In genomic region chr1:32703479-32704291, GRCh38 we compare ENCODE assay signal across 8 cellular contexts. TPM values are rescaled to one million over a fixed set of nuclear protein-coding genes. Genes with fewer than 3 reads are reported as not detected.
DNase-seq lines count a peak whose midpoint lies in the region; ATAC-seq, FAIRE-seq and TF ChIP-seq lines count a peak whose summit lies in the region.

No MANE protein-coding gene starts in this region.

- CTCF ChIA-PET in HepG2 (lab: Yijun Ruan, JAX; ENCODE audit: low intra/inter-chr PET ratio, low total read pairs): no interaction called here

- in situ Hi-C loops in HepG2 (cut with HindIII; ENCODE audit: extremely low pct_ligation_motif_present, low pct_unique_long_range_greater_than_20kb): no loop called here

- H3K27me3 ChIP-seq in HepG2 (ENCODE audit: control insufficient read depth in 1 of 2, insufficient read depth in 2 of 2, low read length in 2 of 2): peaks cover 6 to 37% of the 10 kb centered on the region in 2 experiments
- H3K27me3 ChIP-seq in tibial nerve: no peaks in the 10 kb centered on the region

- POLR2A ChIA-PET in HepG2 (lab: Yijun Ruan, JAX): interaction anchor here (1.2 to 4.1 kb wide), 2 partner anchors 8 to 9 kb away, joined by 3 to 20 read pairs; no protein-coding TSS in a partner anchor

- no peak overlapping the region for H3K27ac Mint-ChIP-seq in activated T-cell treated with anti-CD3 and anti-CD28 coated beads, Interleukin-2, amount 50 U/mL, for 24 hours

- no peak for DNase-seq in activated T-cell treated with anti-CD3 and anti-CD28 coated beads, Interleukin-2, amount 50 U/mL, for 24 hours
- no peak for DNase-seq in activated T-cell treated with anti-CD3 and anti-CD28 coated beads, Interleukin-2, amount 50 U/mL, for 1 hour
- DNase-seq in caudate nucleus (lab: John Stamatoyannopoulos, UW) (peak in 6 of 61 donors; percentile 11 to 39 (median 28)), HepG2 (ENCODE audit: low spot score) (no peak), tibial nerve (ENCODE audit: low spot score in 2 of 2) (peak in 1 of 2 donors; percentile 11), NCI-H526 (lab: John Stamatoyannopoulos, UW) (no peak), NCI-H1417 treated with DMSO at 0.1 percent for 48 hours (lab: John Stamatoyannopoulos, UW) (no peak), lower leg skin (ENCODE audit: low spot score in 2 of 2) (no peak)

- peaks cover 54% of the 10 kb centered on the region for H3K27me3 Mint-ChIP-seq in activated T-cell treated with anti-CD3 and anti-CD28 coated beads, Interleukin-2, amount 50 U/mL, for 24 hours

- H2AFZ ChIP-seq in HepG2 (ENCODE audit: low read length): no peak overlapping the region

- no peaks in the 10 kb centered on the region for H4K20me1 ChIP-seq in HepG2 (ENCODE audit: insufficient read depth, low read length)

- 36% methylated on average over 16 of the region's 18 CpGs for WGBS in HepG2 (ENCODE audit: low lambda C conversion rate)
- WGBS in tibial nerve, 2 donors: 24 to 34% methylated on average over 17 of the region's 18 CpGs
- WGBS in lower leg skin, 2 donors: 48 to 50% methylated on average over 18 of the region's 18 CpGs

- H3K36me3 ChIP-seq in HepG2 (replicated peaks in 1 of 2; ENCODE audit: control insufficient read depth in 1 of 2, insufficient read depth in 2 of 2, low read length in 2 of 2) (no peaks in the 10 kb centered on the region), tibial nerve (no peaks in the 10 kb centered on the region)

- peak overlapping the region; percentile 33 for H3K4me3 Mint-ChIP-seq in activated T-cell treated with anti-CD3 and anti-CD28 coated beads, Interleukin-2, amount 50 U/mL, for 24 hours

- H3K4me3 ChIP-seq in HepG2 (replicated peaks in 1 of 3; ENCODE audit: insufficient read depth in 1 of 3, low read depth in 2 of 3, low read length in 3 of 3) (peak overlapping the region in 2 of 3 experiments; percentile 62 to 72; a peak in 3 of 6 replicates), tibial nerve (peak overlapping the region in 3 of 4 donors; percentile 42 to 62 (median 60)), lower leg skin (ENCODE audit: low read depth, poor library complexity, severe bottlenecking) (no peak overlapping the region)

- ATAC-seq in HepG2: no peak

- TF ChIP-seq POLR2A in HepG2 (IDR thresholded peaks at IDR 0.05; ENCODE audit: insufficient read depth in 1 of 2, low read depth in 2 of 2, low read length in 2 of 2) (no peak), tibial nerve (IDR thresholded peaks at IDR 0.05) (no peak), lower leg skin (IDR thresholded peaks at IDR 0.05) (no peak)

- peaks cover 10% of the 10 kb centered on the region for H3K4me1 Mint-ChIP-seq in activated T-cell treated with anti-CD3 and anti-CD28 coated beads, Interleukin-2, amount 50 U/mL, for 24 hours (ENCODE audit: low read depth)

- peak overlapping the region; percentile 78 for H3K27ac ChIP-seq in caudate nucleus (ENCODE audit: low read depth, low read length)
- H3K27ac ChIP-seq in HepG2 (ENCODE audit: extremely low read length, insufficient read depth, low read length): no peak overlapping the region
- H3K27ac ChIP-seq in tibial nerve: peak overlapping the region; percentile 80 to 87 (median 84)

- H3K4me1 ChIP-seq in HepG2 (ENCODE audit: insufficient read depth, low read length) (peaks cover 41% of the 10 kb centered on the region), tibial nerve (peaks cover 0 to 30% (median 12%) of the 10 kb centered on the region in 4 donors)

- TF ChIP-seq RAD21 in HepG2 (CRISPR knock-in tag; IDR thresholded peaks at IDR 0.05): no peak

- no peak for TF ChIP-seq EP300 in HepG2 (IDR thresholded peaks at IDR 0.05; ENCODE audit: low read depth in 2 of 2, low read length in 2 of 2)
- no peak for TF ChIP-seq EP300 in HepG2 (CRISPR knock-in tag; IDR thresholded peaks at IDR 0.05; ENCODE audit: borderline replicate concordance)
- no peak for TF ChIP-seq EP300 in tibial nerve (IDR thresholded peaks at IDR 0.05)

- H3K4me2 ChIP-seq in HepG2 (ENCODE audit: low read depth, low read length): peak overlapping the region; percentile 94

- intact Hi-C loops in HepG2 (cut with micrococcal nuclease; ENCODE audit: unreplicated experiment) (no loop called here), lower leg skin (cut with DNase I; ENCODE audit: low total_unique reads) (loop anchor here (10.0 kb wide), 1 partner anchor 161 kb away; no protein-coding TSS in a partner anchor)

- no peaks in the 10 kb centered on the region for H3K36me3 Mint-ChIP-seq in activated T-cell treated with anti-CD3 and anti-CD28 coated beads, Interleukin-2, amount 50 U/mL, for 24 hours (ENCODE audit: low read depth)

- BruUV-seq in HepG2 (replicated peaks; lab: Mats Ljungman, UMichigan): no TSS peak

- H3K9me3 ChIP-seq in HepG2 (ENCODE audit: low read length): no peaks in the 10 kb centered on the region
- H3K9me3 ChIP-seq in tibial nerve: peaks cover 0 to 2% (median 0%) of the 10 kb centered on the region in 4 donors

- no peaks in the 10 kb centered on the region for H3K9me3 Mint-ChIP-seq in activated T-cell treated with anti-CD3 and anti-CD28 coated beads, Interleukin-2, amount 50 U/mL, for 24 hours

- TF ChIP-seq CTCF in HepG2 (CRISPR knock-in tag; IDR thresholded peaks at IDR 0.05): no peak
- no peak for TF ChIP-seq CTCF in tibial nerve (IDR thresholded peaks at IDR 0.05)
- TF ChIP-seq CTCF in lower leg skin (IDR thresholded peaks at IDR 0.05): no peak

- FAIRE-seq in HepG2 (lab: Jason Lieb, UNC): no peak

- no peaks in the 10 kb centered on the region for H3K79me2 ChIP-seq in HepG2 (ENCODE audit: insufficient read depth, low read length)

- H3K9ac ChIP-seq in HepG2 (ENCODE audit: insufficient read depth, low read depth, low read length): no peak overlapping the region

RNA-seq across cellular contexts. Expression of gene SYNC, which starts 1.1 kb away (rescaled TPM):
- total RNA-seq in HepG2 (2016; rRNA removed; fragmentation: Illumina TruSeq; extraction: Trizol): 5.4 and 7.2 TPM in 2 replicates
- 4.9 and 5.4 TPM in 2 replicates for total RNA-seq in HepG2 (2016; cell fraction: cytosol; rRNA removed; fragmentation: Illumina TruSeq; extraction: Trizol; ENCODE audit: low read depth)
- 5.3 and 8.1 TPM in 2 replicates for total RNA-seq in HepG2 (2016; cell fraction: insoluble cytoplasmic fraction; rRNA removed; fragmentation: Illumina TruSeq; extraction: Trizol)
- 9.5 and 9.8 TPM in 2 replicates for total RNA-seq in HepG2 (2016; cell fraction: membrane; rRNA removed; fragmentation: Illumina TruSeq; extraction: Trizol)
- 2.3 TPM in 2 replicates for total RNA-seq in HepG2 (2016; cell fraction: nucleus; rRNA removed; fragmentation: Illumina TruSeq; extraction: Trizol)
- 2.1 and 2.4 TPM in 2 replicates for polyA plus RNA-seq in HepG2 (2011; rRNA removed)
- polyA plus RNA-seq in HepG2 (2011; cell fraction: cytosol; rRNA removed): 1.5 and 1.8 TPM in 2 replicates
- polyA plus RNA-seq in HepG2 (2011; cell fraction: nucleus; rRNA removed): 0.77 and 1.0 TPM in 2 replicates
- 0.56 and 0.93 TPM in 2 replicates for polyA plus RNA-seq in HepG2 (2012)
- polyA plus RNA-seq in HepG2 (2016; cell fraction: cytosol; fragmentation: Illumina TruSeq; extraction: Trizol; ENCODE audit: low read depth): 5.2 and 6.1 TPM in 2 replicates
- 6.7 and 6.9 TPM in 2 replicates for polyA plus RNA-seq in HepG2 (2016; cell fraction: insoluble cytoplasmic fraction; fragmentation: Illumina TruSeq; extraction: Trizol; ENCODE audit: low read depth)
- polyA plus RNA-seq in HepG2 (2016; cell fraction: membrane; fragmentation: Illumina TruSeq; extraction: Trizol; ENCODE audit: low read depth): 7.6 and 7.9 TPM in 2 replicates
- 2.5 and 2.7 TPM in 2 replicates for polyA plus RNA-seq in HepG2 (2016; cell fraction: nucleus; fragmentation: Illumina TruSeq; extraction: Trizol; ENCODE audit: insufficient read depth, low read depth)
- polyA minus RNA-seq in HepG2 (2011; rRNA and poly(A)+ RNA removed; ENCODE audit: low replicate concordance): 0.74 and 6.6 TPM in 2 replicates
- polyA minus RNA-seq in HepG2 (2011; cell fraction: cytosol; rRNA and poly(A)+ RNA removed): 1.2 and 1.5 TPM in 2 replicates
- polyA minus RNA-seq in HepG2 (2011; cell fraction: nucleus; rRNA and poly(A)+ RNA removed): 1.7 and 1.9 TPM in 2 replicates
- 10 to 100 TPM; 10.2 to 31.2 (median 23.7) TPM for total RNA-seq in tibial nerve
- 10 to 100 TPM in 1 of 4 donors, 1 to 10 TPM in 3; 2.8 to 16.9 (median 5.8) TPM for total RNA-seq in lower leg skin

RNA-seq across cellular contexts. Expression of gene RBBP4, which starts 52.7 kb away (rescaled TPM):
- 166 and 305 TPM in 2 replicates for total RNA-seq in HepG2 (2016; rRNA removed; fragmentation: Illumina TruSeq; extraction: Trizol)
- 37.3 and 46.0 TPM in 2 replicates for total RNA-seq in HepG2 (2016; cell fraction: cytosol; rRNA removed; fragmentation: Illumina TruSeq; extraction: Trizol; ENCODE audit: low read depth)
- 177 and 299 TPM in 2 replicates for total RNA-seq in HepG2 (2016; cell fraction: insoluble cytoplasmic fraction; rRNA removed; fragmentation: Illumina TruSeq; extraction: Trizol)
- 67.8 and 83.4 TPM in 2 replicates for total RNA-seq in HepG2 (2016; cell fraction: membrane; rRNA removed; fragmentation: Illumina TruSeq; extraction: Trizol)
- 140 and 152 TPM in 2 replicates for total RNA-seq in HepG2 (2016; cell fraction: nucleus; rRNA removed; fragmentation: Illumina TruSeq; extraction: Trizol)
- polyA plus RNA-seq in HepG2 (2011; rRNA removed): 56.3 and 64.4 TPM in 2 replicates
- polyA plus RNA-seq in HepG2 (2011; cell fraction: cytosol; rRNA removed): 36.1 and 53.3 TPM in 2 replicates
- 68.0 and 80.6 TPM in 2 replicates for polyA plus RNA-seq in HepG2 (2011; cell fraction: nucleus; rRNA removed)
- 110 and 117 TPM in 2 replicates for polyA plus RNA-seq in HepG2 (2012)
- 14.3 and 16.1 TPM in 2 replicates for polyA plus RNA-seq in HepG2 (2016; cell fraction: cytosol; fragmentation: Illumina TruSeq; extraction: Trizol; ENCODE audit: low read depth)
- polyA plus RNA-seq in HepG2 (2016; cell fraction: insoluble cytoplasmic fraction; fragmentation: Illumina TruSeq; extraction: Trizol; ENCODE audit: low read depth): 281 and 295 TPM in 2 replicates
- 29.4 and 38.8 TPM in 2 replicates for polyA plus RNA-seq in HepG2 (2016; cell fraction: membrane; fragmentation: Illumina TruSeq; extraction: Trizol; ENCODE audit: low read depth)
- 174 and 180 TPM in 2 replicates for polyA plus RNA-seq in HepG2 (2016; cell fraction: nucleus; fragmentation: Illumina TruSeq; extraction: Trizol; ENCODE audit: insufficient read depth, low read depth)
- polyA minus RNA-seq in HepG2 (2011; rRNA and poly(A)+ RNA removed; ENCODE audit: low replicate concordance): 72.7 and 122 TPM in 2 replicates
- 73.0 and 79.8 TPM in 2 replicates for polyA minus RNA-seq in HepG2 (2011; cell fraction: cytosol; rRNA and poly(A)+ RNA removed)
- 125 and 154 TPM in 2 replicates for polyA minus RNA-seq in HepG2 (2011; cell fraction: nucleus; rRNA and poly(A)+ RNA removed)
- 100 to 1,000 TPM in 3 of 4 donors, 10 to 100 TPM in 1; 79.7 to 135 (median 109) TPM for total RNA-seq in tibial nerve
- 100 to 1,000 TPM in 3 of 4 donors, 10 to 100 TPM in 1; 97.8 to 104 (median 102) TPM for total RNA-seq in lower leg skin

RNA-seq across cellular contexts. Expression of gene ZBTB8OS, which starts 53.3 kb away (rescaled TPM):
- total RNA-seq in HepG2 (2016; rRNA removed; fragmentation: Illumina TruSeq; extraction: Trizol) (84.8 and 98.0 TPM in 2 replicates), tibial nerve (10 to 100 TPM; 12.2 to 38.1 (median 23.8) TPM), lower leg skin (10 to 100 TPM; 12.4 to 28.0 (median 18.8) TPM)
- 40.9 and 53.0 TPM in 2 replicates for total RNA-seq in HepG2 (2016; cell fraction: cytosol; rRNA removed; fragmentation: Illumina TruSeq; extraction: Trizol; ENCODE audit: low read depth)
- 88.0 and 114 TPM in 2 replicates for total RNA-seq in HepG2 (2016; cell fraction: insoluble cytoplasmic fraction; rRNA removed; fragmentation: Illumina TruSeq; extraction: Trizol)
- 51.0 and 60.6 TPM in 2 replicates for total RNA-seq in HepG2 (2016; cell fraction: membrane; rRNA removed; fragmentation: Illumina TruSeq; extraction: Trizol)
- 37.3 and 44.7 TPM in 2 replicates for total RNA-seq in HepG2 (2016; cell fraction: nucleus; rRNA removed; fragmentation: Illumina TruSeq; extraction: Trizol)
- polyA plus RNA-seq in HepG2 (2011; rRNA removed): 43.2 and 57.7 TPM in 2 replicates
- 29.4 and 47.2 TPM in 2 replicates for polyA plus RNA-seq in HepG2 (2011; cell fraction: cytosol; rRNA removed)
- polyA plus RNA-seq in HepG2 (2011; cell fraction: nucleus; rRNA removed): 14.4 and 22.1 TPM in 2 replicates
- polyA plus RNA-seq in HepG2 (2012): 56.4 and 66.6 TPM in 2 replicates
- 40.3 and 46.7 TPM in 2 replicates for polyA plus RNA-seq in HepG2 (2016; cell fraction: cytosol; fragmentation: Illumina TruSeq; extraction: Trizol; ENCODE audit: low read depth)
- polyA plus RNA-seq in HepG2 (2016; cell fraction: insoluble cytoplasmic fraction; fragmentation: Illumina TruSeq; extraction: Trizol; ENCODE audit: low read depth): 108 and 130 TPM in 2 replicates
- polyA plus RNA-seq in HepG2 (2016; cell fraction: membrane; fragmentation: Illumina TruSeq; extraction: Trizol; ENCODE audit: low read depth): 49.0 and 60.3 TPM in 2 replicates
- 67.9 and 77.3 TPM in 2 replicates for polyA plus RNA-seq in HepG2 (2016; cell fraction: nucleus; fragmentation: Illumina TruSeq; extraction: Trizol; ENCODE audit: insufficient read depth, low read depth)
- 8.8 and 12.4 TPM in 2 replicates for polyA minus RNA-seq in HepG2 (2011; rRNA and poly(A)+ RNA removed; ENCODE audit: low replicate concordance)
- polyA minus RNA-seq in HepG2 (2011; cell fraction: cytosol; rRNA and poly(A)+ RNA removed): 8.7 and 14.6 TPM in 2 replicates
- polyA minus RNA-seq in HepG2 (2011; cell fraction: nucleus; rRNA and poly(A)+ RNA removed): 37.0 and 37.7 TPM in 2 replicates
